ENCODE assay signal across 19 cellular contexts in genomic region chr16:11651796-11652195, GRCh38.
"Had no signal": no experiment of that assay in that cellular context is flagged by ENCODE, and none has a peak within 500 bp of the region (broad histone marks: within the 10 kb centered on the region; RNA-seq: fewer than 3 reads in every experiment).

No MANE protein-coding gene starts in this region.

- H3K4me3 ChIP-seq: colonic mucosa, gastrocnemius medialis, heart left ventricle, mucosa of descending colon, psoas muscle, stomach, vagina had no signal

- H3K27me3 ChIP-seq: colonic mucosa, gastrocnemius medialis, heart left ventricle, stomach, vagina had no signal

- DNase-seq: activated CD4-positive, alpha-beta T cell treated with anti-CD3 and anti-CD28 coated beads for 48 hours; activated CD4-positive, CD25-positive, alpha-beta regulatory T cell; activated CD8-positive, alpha-beta T cell treated with anti-CD3 and anti-CD28 coated beads for 36 hours; activated naive CD4-positive, alpha-beta T cell treated with Interleukin-2 at 50 U/mL for 16 hours; activated naive CD8-positive, alpha-beta T cell treated with anti-CD3 and anti-CD28 coated beads, Interleukin-2, amount 10 ng/mL, durations not matched to agents 7 days and 5 days; activated T-cell treated with anti-CD3 and anti-CD28 coated beads, Interleukin-2, amount 50 U/mL, for 1 hour; anterior cingulate cortex; colonic mucosa; erythroblast; gastrocnemius medialis; heart left ventricle; mesenchymal stem cell; mucosa of descending colon; naive B cell; psoas muscle; right cardiac atrium; stomach; trophoblast cell had no signal

- H3K9me3 ChIP-seq: colonic mucosa, gastrocnemius medialis, heart left ventricle, mucosa of descending colon, psoas muscle, stomach, vagina had no signal

- H3K36me3 ChIP-seq: colonic mucosa, gastrocnemius medialis, heart left ventricle, stomach, vagina had no signal

- H3K4me1 ChIP-seq: colonic mucosa, heart left ventricle, stomach, vagina had no signal

- H3K27ac ChIP-seq: colonic mucosa, heart left ventricle, psoas muscle, stomach, vagina had no signal
